12 cellular contexts compared by ENCODE assay signal in genomic region chr2:220198911-220199310, GRCh38.
DNase-seq lines count a peak whose midpoint lies in the region; ATAC-seq lines count a peak whose summit lies in the region.
"Had no signal": no experiment of that assay in that cellular context is flagged by ENCODE, and none has a peak within 500 bp of the region (broad histone marks: within the 10 kb centered on the region; RNA-seq: fewer than 3 reads in every experiment).

No MANE protein-coding gene starts in this region.

- no peak overlapping the region for H3K4me3 ChIP-seq in skin epidermis
- H3K4me3 ChIP-seq: neural progenitor cell had no signal

- DNase-seq in GM04504 (ENCODE audit: low read depth) (peak; percentile 72), NCI-H460 (ENCODE audit: extremely low read depth, low read depth) (peak; percentile 11), SIG-M5 (lab: John Stamatoyannopoulos, UW) (no peak), cerebellar cortex (ENCODE audit: low spot score) (no peak)
- no peak for DNase-seq in NK-92 treated with Interleukin-12 subunit alpha and Interleukin-12 subunit beta, amount 100 ng/mL, for 24 hours (lab: John Stamatoyannopoulos, UW)
- DNase-seq: anterior cingulate cortex; NCI-H146; stimulated activated naive CD4-positive, alpha-beta T cell; T-helper 9 cell had no signal

- H3K27ac ChIP-seq in skin epidermis, result peak overlapping the region in 11 of 21 experiments; percentile 20 to 77 (median 55)
- H3K27ac ChIP-seq: neural progenitor cell had no signal

- ATAC-seq in esophagus mucosa, result peak; percentile 92

Comparison
In these comparisons a context has a peak if more than half of its experiments do, and no peak if none do; other contexts are left out.
1. DNase-seq: peak in GM04504 (single experiment) and NCI-H460 (single experiment); none in NK-92 treated with Interleukin-12 subunit alpha and Interleukin-12 subunit beta, amount 100 ng/mL, for 24 hours (single experiment), SIG-M5 (single experiment) and cerebellar cortex (single experiment).